ENCODE assay signal across 14 cellular contexts in genomic region chr1:241810769-241811402, GRCh38.
DNase-seq lines count a peak whose midpoint lies in the region; ATAC-seq lines count a peak whose summit lies in the region.
"Had no signal": no experiment of that assay in that cellular context is flagged by ENCODE, and none has a peak within 500 bp of the region (broad histone marks: within the 10 kb centered on the region; RNA-seq: fewer than 3 reads in every experiment).

No MANE protein-coding gene starts in this region.

- no peak for DNase-seq in memory B cell (ENCODE audit: low spot score in 2 of 2)
- DNase-seq in NCI-H446 (lab: John Stamatoyannopoulos, UW): no peak
- no peak for DNase-seq in NCI-H748 treated with DMSO at 0.1 percent for 48 hours (lab: John Stamatoyannopoulos, UW)
- DNase-seq in kidney tubule cell (ENCODE audit: low spot score): no peak
- DNase-seq in NAMALWA (ENCODE audit: low spot score): no peak
- DNase-seq: activated CD4-positive, alpha-beta memory T cell treated with anti-CD3 and anti-CD28 coated beads for 36 hours; DND-41; NCI-H146; SHP77 treated with DMSO at 0.1 percent for 48 hours; sigmoid colon had no signal

- no peaks in the 10 kb centered on the region for H3K9me3 Mint-ChIP-seq in memory B cell
- H3K9me3 Mint-ChIP-seq: activated CD4-positive, alpha-beta memory T cell treated with anti-CD3 and anti-CD28 coated beads for 36 hours; stimulated activated naive CD8-positive, alpha-beta T cell treated with anti-CD3 and anti-CD28 coated beads, Interleukin-15, Interleukin-2, amounts not matched to agents 100 ng/mL and 50 ng/mL, for 24 hours had no signal

- no peak overlapping the region for H3K27ac Mint-ChIP-seq in memory B cell
- H3K27ac Mint-ChIP-seq: activated CD4-positive, alpha-beta memory T cell treated with anti-CD3 and anti-CD28 coated beads for 36 hours; stimulated activated naive CD8-positive, alpha-beta T cell treated with anti-CD3 and anti-CD28 coated beads, Interleukin-15, Interleukin-2, amounts not matched to agents 100 ng/mL and 50 ng/mL, for 24 hours had no signal

- H3K27me3 Mint-ChIP-seq in memory B cell: no peaks in the 10 kb centered on the region

- H3K4me1 Mint-ChIP-seq in memory B cell: no peaks in the 10 kb centered on the region

- ATAC-seq in GM18909 (IDR thresholded peaks at IDR 0.05; ENCODE audit: poor library complexity, unreplicated experiment) (peak; percentile 76), HG02852 (IDR thresholded peaks at IDR 0.05; ENCODE audit: unreplicated experiment) (peak; percentile 64), HG03571 (IDR thresholded peaks at IDR 0.05; ENCODE audit: unreplicated experiment) (peak; percentile 95), memory B cell (ENCODE audit: low read depth) (peak; percentile 60)

- no peak overlapping the region for H3K4me3 Mint-ChIP-seq in memory B cell
- H3K4me3 Mint-ChIP-seq: activated CD4-positive, alpha-beta memory T cell treated with anti-CD3 and anti-CD28 coated beads for 36 hours; stimulated activated naive CD8-positive, alpha-beta T cell treated with anti-CD3 and anti-CD28 coated beads, Interleukin-15, Interleukin-2, amounts not matched to agents 100 ng/mL and 50 ng/mL, for 24 hours had no signal

- H3K36me3 Mint-ChIP-seq in memory B cell: no peaks in the 10 kb centered on the region
- H3K36me3 Mint-ChIP-seq: activated CD4-positive, alpha-beta memory T cell treated with anti-CD3 and anti-CD28 coated beads for 36 hours had no signal
